Comparison of ENCODE assay signal across 2 cellular contexts in the genomic region with DNA sequence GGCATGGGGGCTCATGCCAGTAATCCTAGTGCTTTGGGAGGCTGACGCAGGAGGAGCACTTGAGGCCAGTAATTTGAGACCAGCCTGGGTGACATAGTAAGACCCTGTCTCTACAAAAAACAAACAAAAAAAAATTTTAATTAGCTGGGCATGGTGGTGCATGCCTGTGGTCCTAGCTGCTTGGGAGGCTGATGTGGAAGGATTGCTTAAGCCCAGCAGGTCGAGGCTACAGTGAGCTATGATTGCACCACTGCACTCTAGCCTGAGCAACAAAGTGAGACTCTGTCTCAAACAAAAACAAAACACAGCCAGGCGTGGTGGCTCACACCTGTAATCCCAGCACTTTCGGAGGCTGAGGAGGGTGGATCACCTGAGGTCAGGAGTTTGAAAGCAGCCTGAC. TPM values are rescaled to one million over a fixed set of nuclear protein-coding genes. Genes with fewer than 3 reads are reported as not detected.
"Had no signal": no experiment of that assay in that cellular context is flagged by ENCODE, and none has a peak within 500 bp of the region (broad histone marks: within the 10 kb centered on the region; RNA-seq: fewer than 3 reads in every experiment).

No MANE protein-coding gene starts in this region.

RNA-seq across cellular contexts. Expression of a gene that starts 9.7 kb away (rescaled TPM):
- total RNA-seq: IMR-90, K562 had no signal
- polyA plus RNA-seq: K562 had no signal
